10 cellular contexts compared by ENCODE assay signal in genomic region chr20:41308290-41308691, GRCh38. TPM values are rescaled to one million over a fixed set of nuclear protein-coding genes. Genes with fewer than 3 reads are reported as not detected.
DNase-seq lines count a peak whose midpoint lies in the region; ATAC-seq and TF ChIP-seq lines count a peak whose summit lies in the region.
"Had no signal": no experiment of that assay in that cellular context is flagged by ENCODE, and none has a peak within 500 bp of the region (broad histone marks: within the 10 kb centered on the region; RNA-seq: fewer than 3 reads in every experiment).

No MANE protein-coding gene starts in this region.

- H3K9me3 ChIP-seq in osteoblast (ENCODE audit: low read depth, low read length), result no peaks in the 10 kb centered on the region

- no peak overlapping the region for H3K27ac Mint-ChIP-seq in activated T-cell treated with anti-CD3 and anti-CD28 coated beads, Interleukin-2, amount 50 U/mL, for 72 hours
- H3K27ac Mint-ChIP-seq: dendritic cell treated with granulocyte-macrophage colony-stimulating factor and Interleukin-4, amounts not matched to agents 40 ng/mL and 50 ng/mL, for 4 days had no signal

- H3K36me3 ChIP-seq in osteoblast (ENCODE audit: insufficient read depth, low read length), result peaks cover 8% of the 10 kb centered on the region

- H3K79me2 ChIP-seq in osteoblast (ENCODE audit: insufficient read depth, low read length), result peaks cover 91% of the 10 kb centered on the region

- no peak overlapping the region for H3K4me3 Mint-ChIP-seq in activated T-cell treated with anti-CD3 and anti-CD28 coated beads, Interleukin-2, amount 50 U/mL, for 72 hours
- H3K4me3 Mint-ChIP-seq: dendritic cell treated with granulocyte-macrophage colony-stimulating factor and Interleukin-4, amounts not matched to agents 40 ng/mL and 50 ng/mL, for 4 days had no signal

- no peak overlapping the region for H2AFZ ChIP-seq in osteoblast (ENCODE audit: low read length)

- H3K4me3 ChIP-seq in fibroblast of the aortic adventitia (ENCODE audit: low read depth, low read length), result no peak overlapping the region
- H3K4me3 ChIP-seq in osteoblast (ENCODE audit: insufficient read depth, low read length), result no peak overlapping the region

- no peaks in the 10 kb centered on the region for H3K36me3 Mint-ChIP-seq in activated T-cell treated with anti-CD3 and anti-CD28 coated beads, Interleukin-2, amount 50 U/mL, for 72 hours (ENCODE audit: insufficient read depth in 2 of 2)

- H3K9me3 Mint-ChIP-seq in activated T-cell treated with anti-CD3 and anti-CD28 coated beads, Interleukin-2, amount 50 U/mL, for 72 hours, result no peaks in the 10 kb centered on the region
- H3K9me3 Mint-ChIP-seq: dendritic cell treated with granulocyte-macrophage colony-stimulating factor and Interleukin-4, amounts not matched to agents 40 ng/mL and 50 ng/mL, for 4 days had no signal

- H4K20me1 ChIP-seq in osteoblast (ENCODE audit: insufficient read depth, low read length), result peaks cover 21% of the 10 kb centered on the region

- H3K27me3 ChIP-seq in osteoblast (ENCODE audit: insufficient read depth, low read length), result no peaks in the 10 kb centered on the region

- peak overlapping the region; percentile 9 for H3K4me2 ChIP-seq in osteoblast (ENCODE audit: insufficient read depth, low read length)

- ATAC-seq in HG03097 (IDR thresholded peaks at IDR 0.05; ENCODE audit: low FRiP score, unreplicated experiment), result no peak
- no peak for ATAC-seq in activated T-cell treated with anti-CD3 and anti-CD28 coated beads, Interleukin-2, amount 50 U/mL, for 72 hours (replicated peaks in 1 of 2)
- ATAC-seq in GM18502 (IDR thresholded peaks at IDR 0.05; ENCODE audit: poor library complexity, unreplicated experiment), result no peak

- TF ChIP-seq CTCF in RWPE1 (conservative IDR thresholded peaks at IDR 0.05; ENCODE audit: low read depth), result no peak
- no peak for TF ChIP-seq CTCF in fibroblast of the aortic adventitia (IDR thresholded peaks at IDR 0.05; ENCODE audit: insufficient read depth, low read length)
- TF ChIP-seq CTCF in osteoblast (IDR thresholded peaks at IDR 0.05; ENCODE audit: extremely low read depth, low read depth, low read length), result no peak

- H3K4me1 ChIP-seq in osteoblast (ENCODE audit: insufficient read depth, low read length), result peaks cover 28% of the 10 kb centered on the region

- CTCF ChIA-PET in RWPE1 (lab: Yijun Ruan, JAX), result interaction anchor here (0.5 to 0.8 kb wide), 3 partner anchors 135 to 454 kb away, joined by 3 to 5 read pairs (median 3); no protein-coding TSS in a partner anchor

- POLR2A ChIA-PET in RWPE1 (lab: Yijun Ruan, JAX; ENCODE audit: low non-redundant PET), result no interaction called here

- no peaks in the 10 kb centered on the region for H3K4me1 Mint-ChIP-seq in activated T-cell treated with anti-CD3 and anti-CD28 coated beads, Interleukin-2, amount 50 U/mL, for 72 hours (ENCODE audit: low read depth)

- no peaks in the 10 kb centered on the region for H3K27me3 Mint-ChIP-seq in activated T-cell treated with anti-CD3 and anti-CD28 coated beads, Interleukin-2, amount 50 U/mL, for 72 hours (ENCODE audit: low read depth)
- H3K27me3 Mint-ChIP-seq: dendritic cell treated with granulocyte-macrophage colony-stimulating factor and Interleukin-4, amounts not matched to agents 40 ng/mL and 50 ng/mL, for 4 days had no signal

- DNase-seq in Daoy (ENCODE audit: low read depth) (peak; percentile 36), RWPE1 (ENCODE audit: low spot score) (peak; percentile 52), fibroblast of the aortic adventitia (ENCODE audit: low read depth) (peak; percentile 75), osteoblast (ENCODE audit: insufficient read length, low spot score, missing footprints) (no peak), NCI-H2029 (lab: John Stamatoyannopoulos, UW) (no peak)
- DNase-seq in activated T-cell treated with anti-CD3 and anti-CD28 coated beads, Interleukin-2, amount 50 U/mL, for 72 hours, result no peak
- DNase-seq: activated CD4-positive, alpha-beta T cell treated with anti-CD3 and anti-CD28 coated beads for 48 hours had no signal

- no peak overlapping the region for H3K27ac ChIP-seq in RWPE1
- peak overlapping the region; percentile 95 for H3K27ac ChIP-seq in osteoblast (ENCODE audit: low read depth, low read length)

RNA-seq across cellular contexts. Expression of gene ZHX3, which starts 9.2 kb away (rescaled TPM):
- total RNA-seq in Daoy (2014; rRNA removed; shearing (Covaris generic)), result 3.6 and 5.4 TPM in 2 replicates
- total RNA-seq in fibroblast of the aortic adventitia (ENCODE audit: low replicate concordance) (22.1 and 47.2 TPM in 2 replicates), osteoblast (35.4 and 36.6 TPM in 2 replicates)
- total RNA-seq in activated T-cell treated with anti-CD3 and anti-CD28 coated beads, Interleukin-2, amount 50 U/mL, for 72 hours, result 10 to 100 TPM; 10.2 to 11.5 TPM

RNA-seq across cellular contexts. Expression of gene LPIN3, which starts 32.3 kb away (rescaled TPM):
- 0.06 TPM in 1 of 2 replicates, not detected in the other for total RNA-seq in Daoy (2014; rRNA removed; shearing (Covaris generic))
- 3.4 and 5.3 TPM in 2 replicates for total RNA-seq in fibroblast of the aortic adventitia (ENCODE audit: low replicate concordance)
- 9.0 and 10.3 TPM in 2 replicates for total RNA-seq in osteoblast
- total RNA-seq in activated T-cell treated with anti-CD3 and anti-CD28 coated beads, Interleukin-2, amount 50 U/mL, for 72 hours, result 1 to 10 TPM; 2.5 to 2.6 TPM

RNA-seq across cellular contexts. Expression of gene EMILIN3, which starts 58.3 kb away (rescaled TPM):
- 0.23 TPM in 1 of 2 replicates, not detected in the other for total RNA-seq in Daoy (2014; rRNA removed; shearing (Covaris generic))
- total RNA-seq in fibroblast of the aortic adventitia (ENCODE audit: low replicate concordance), result not detected in 2 replicates
- total RNA-seq in osteoblast, result not detected in 2 replicates
- total RNA-seq in activated T-cell treated with anti-CD3 and anti-CD28 coated beads, Interleukin-2, amount 50 U/mL, for 72 hours, result not detected

Comparison
In these comparisons a context has a peak if more than half of its experiments do, and no peak if none do; other contexts are left out.
1. DNase-seq: peak in Daoy (single experiment), RWPE1 (single experiment) and fibroblast of the aortic adventitia (single experiment); none in osteoblast (single experiment), activated T-cell treated with anti-CD3 and anti-CD28 coated beads, Interleukin-2, amount 50 U/mL, for 72 hours (0 of 2) and NCI-H2029 (single experiment).